31 cellular contexts compared by ENCODE assay signal in genomic region chr15:25470230-25470629, GRCh38.
"Had no signal": no experiment of that assay in that cellular context is flagged by ENCODE, and none has a peak within 500 bp of the region (broad histone marks: within the 10 kb centered on the region; RNA-seq: fewer than 3 reads in every experiment).

No MANE protein-coding gene starts in this region.

- DNase-seq: naive thymus-derived CD4-positive, alpha-beta T cell; nephron progenitor cell; nucleus accumbens; pancreas; right cardiac atrium; right lobe of liver; sigmoid colon; spleen; stimulated activated CD4-positive, alpha-beta T cell treated with anti-CD3 and anti-CD28 coated beads, Interleukin-12 subunit alpha, Interleukin-12 subunit beta, amount 100 ng/mL, for 4 hours; stimulated activated CD4-positive, alpha-beta T cell treated with anti-CD3 and anti-CD28 coated beads, Interleukin-1b, Interleukin-23, amount 100 ng/mL, for 48 hours; stimulated activated CD4-positive, alpha-beta T cell treated with anti-CD3 and anti-CD28 coated beads, Interleukin-4, amount 100 ng/mL, for 1 hour; stimulated activated CD4-positive, alpha-beta T cell treated with anti-CD3 and anti-CD28 coated beads, Interleukin-4, amount 100 ng/mL, for 4 hours; stimulated activated CD8-positive, alpha-beta memory T cell treated with anti-CD3 and anti-CD28 coated beads, Interleukin-4, amount 100 ng/mL, for 48 hours; stimulated activated naive CD4-positive, alpha-beta T cell; stimulated activated naive CD8-positive, alpha-beta T cell treated with anti-CD3 and anti-CD28 coated beads, Interleukin-15, amount 100 ng/mL, for 72 hours; stimulated activated naive CD8-positive, alpha-beta T cell treated with anti-CD3 and anti-CD28 coated beads, Interleukin-15, Interleukin-2, amounts not matched to agents 100 U/mL and 50 U/mL, for 24 hours; substantia nigra; testis; tibial artery; transverse colon; upper lobe of right lung; uterus had no signal

- H3K27ac Mint-ChIP-seq: naive thymus-derived CD4-positive, alpha-beta T cell; natural killer cell treated with Interleukin-12 subunit alpha and Interleukin-12 subunit beta and Interleukin-15 and Interleukin-18, amount 100 ng/mL, for 72 hours; nephron progenitor cell; stimulated activated memory B cell treated with anti-CD40 and anti-IgM and Interleukin-4, amounts not matched to agents 10 μg/mL and 1 μg/mL and 100 μg/mL, for 72 hours; stimulated activated naive CD8-positive, alpha-beta T cell treated with anti-CD3 and anti-CD28 coated beads, Interleukin-15, amount 100 ng/mL, for 72 hours; type B pancreatic cell had no signal

- H3K4me3 ChIP-seq: pancreas, prostate gland, right lobe of liver, sigmoid colon, skin epidermis, smooth muscle cell, spleen, suprapubic skin, testis, tibial artery, transverse colon, upper lobe of right lung, uterus had no signal

- H3K36me3 ChIP-seq: neutrophil, pancreas, prostate gland, right lobe of liver, sigmoid colon, spleen, suprapubic skin, tibial artery, transverse colon, upper lobe of right lung, uterus had no signal

- H3K36me3 Mint-ChIP-seq: stimulated activated memory B cell treated with anti-CD40 and anti-IgM and Interleukin-4, amounts not matched to agents 10 μg/mL and 1 μg/mL and 100 μg/mL, for 72 hours; type B pancreatic cell had no signal

- H3K4me3 Mint-ChIP-seq: naive thymus-derived CD4-positive, alpha-beta T cell; natural killer cell treated with Interleukin-12 subunit alpha and Interleukin-12 subunit beta and Interleukin-15 and Interleukin-18, amount 100 ng/mL, for 72 hours; nephron progenitor cell; neural crest cell; stimulated activated memory B cell treated with anti-CD40 and anti-IgM and Interleukin-4, amounts not matched to agents 10 μg/mL and 1 μg/mL and 100 μg/mL, for 72 hours; stimulated activated naive CD8-positive, alpha-beta T cell treated with anti-CD3 and anti-CD28 coated beads, Interleukin-15, amount 100 ng/mL, for 72 hours; type B pancreatic cell had no signal

- H3K9me3 Mint-ChIP-seq: type B pancreatic cell had no signal

- H3K27ac ChIP-seq: neutrophil, pancreas, prostate gland, right lobe of liver, sigmoid colon, skin epidermis, spleen, suprapubic skin, testis, tibial artery, transverse colon, upper lobe of right lung, uterus had no signal

- H3K4me1 ChIP-seq: pancreas, prostate gland, right lobe of liver, sigmoid colon, spleen, suprapubic skin, testis, tibial artery, transverse colon, upper lobe of right lung, uterus had no signal

- H3K27me3 Mint-ChIP-seq: stimulated activated memory B cell treated with anti-CD40 and anti-IgM and Interleukin-4, amounts not matched to agents 10 μg/mL and 1 μg/mL and 100 μg/mL, for 72 hours; type B pancreatic cell had no signal

- H3K27me3 ChIP-seq: neutrophil, pancreas, right lobe of liver, sigmoid colon, spleen, suprapubic skin, testis, tibial artery, transverse colon, upper lobe of right lung, uterus had no signal

- H3K9me3 ChIP-seq: neutrophil, pancreas, prostate gland, right lobe of liver, sigmoid colon, suprapubic skin, testis, tibial artery, transverse colon, upper lobe of right lung, uterus had no signal

- H3K4me1 Mint-ChIP-seq: nephron progenitor cell; neural crest cell; stimulated activated memory B cell treated with anti-CD40 and anti-IgM and Interleukin-4, amounts not matched to agents 10 μg/mL and 1 μg/mL and 100 μg/mL, for 72 hours; stimulated activated naive CD8-positive, alpha-beta T cell treated with anti-CD3 and anti-CD28 coated beads, Interleukin-15, amount 100 ng/mL, for 72 hours had no signal

- ATAC-seq: naive thymus-derived CD4-positive, alpha-beta T cell; natural killer cell treated with Interleukin-12 subunit alpha and Interleukin-12 subunit beta and Interleukin-15 and Interleukin-18, amount 100 ng/mL, for 72 hours; pancreas; right lobe of liver; stimulated activated memory B cell treated with anti-CD40 and anti-IgM and Interleukin-4, amounts not matched to agents 10 μg/mL and 1 μg/mL and 100 μg/mL, for 72 hours; stimulated activated naive CD8-positive, alpha-beta T cell treated with anti-CD3 and anti-CD28 coated beads, Interleukin-15, amount 100 ng/mL, for 72 hours; stimulated activated naive CD8-positive, alpha-beta T cell treated with anti-CD3 and anti-CD28 coated beads, Interleukin-15, Interleukin-2, amounts not matched to agents 100 U/mL and 50 U/mL, for 24 hours; upper lobe of right lung had no signal
